In the genomic region with DNA sequence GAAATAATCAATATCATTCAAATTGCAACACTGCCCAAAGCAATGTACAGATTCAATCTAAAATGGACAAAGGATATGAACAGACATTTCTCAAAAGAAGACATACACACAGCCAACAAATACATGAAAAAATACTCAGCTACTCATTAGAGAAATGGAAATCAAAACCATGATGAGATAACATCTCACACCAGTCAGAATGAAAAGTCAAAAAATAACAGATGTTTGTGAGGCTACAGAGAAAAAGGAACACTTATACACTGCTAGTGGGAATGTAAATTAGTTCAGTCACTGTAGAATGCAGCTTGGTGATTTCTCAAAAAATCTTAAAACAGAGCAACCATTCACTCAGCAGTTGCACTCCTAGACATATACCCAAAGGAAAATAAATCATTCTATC, we compare ENCODE assay signal across 21 cellular contexts.
"Had no signal": no experiment of that assay in that cellular context is flagged by ENCODE, and none has a peak within 500 bp of the region (broad histone marks: within the 10 kb centered on the region; RNA-seq: fewer than 3 reads in every experiment).

No MANE protein-coding gene starts in this region.

- H3K4me3 ChIP-seq: gastroesophageal sphincter, hepatocyte, suprapubic skin, tibial artery had no signal

- H3K9me3 ChIP-seq: gastroesophageal sphincter, suprapubic skin, tibial artery had no signal

- H3K4me1 ChIP-seq: gastroesophageal sphincter, suprapubic skin, tibial artery had no signal

- ATAC-seq: activated CD4-positive, alpha-beta T cell treated with anti-CD3 and anti-CD28 coated beads for 36 hours; activated CD8-positive, alpha-beta memory T cell treated with anti-CD3 and anti-CD28 coated beads, Interleukin-2, amount 10 ng/mL, durations not matched to agents 7 days and 5 days; activated CD8-positive, alpha-beta T cell treated with anti-CD3 and anti-CD28 coated beads, Interleukin-2, amount 10 ng/mL, durations not matched to agents 7 days and 5 days; activated naive CD4-positive, alpha-beta T cell treated with anti-CD3 and anti-CD28 coated beads, Interleukin-2, amount 50 U/mL, for 72 hours; effector memory CD8-positive, alpha-beta T cell; gastroesophageal sphincter; left cardiac atrium; left ventricle myocardium superior; right cardiac atrium had no signal

- DNase-seq: activated B cell treated with CpG ODN at 0.5 μM for 24 hours; activated CD4-positive, alpha-beta T cell treated with anti-CD3 and anti-CD28 coated beads for 36 hours; activated CD8-positive, alpha-beta memory T cell treated with anti-CD3 and anti-CD28 coated beads, Interleukin-2, amount 10 ng/mL, durations not matched to agents 7 days and 5 days; activated CD8-positive, alpha-beta T cell treated with anti-CD3 and anti-CD28 coated beads, Interleukin-2, amount 10 ng/mL, durations not matched to agents 7 days and 5 days; activated naive CD4-positive, alpha-beta T cell; activated T-cell treated with anti-CD3 and anti-CD28 coated beads, Interleukin-2, amount 50 U/mL, for 48 hours; caudate nucleus; cortex of kidney; effector memory CD8-positive, alpha-beta T cell; left cardiac atrium; left ventricle myocardium superior; posterior cingulate gyrus; right cardiac atrium; stimulated activated CD4-positive, alpha-beta T cell treated with anti-CD3 and anti-CD28 coated beads, Interleukin-15, amount 100 ng/mL, for 24 hours; stimulated activated CD4-positive, alpha-beta T cell treated with anti-CD3 and anti-CD28 coated beads, Interleukin-2, amount 100 ng/mL, for 24 hours; stimulated activated naive CD4-positive, alpha-beta T cell; tibial artery had no signal

- H3K36me3 ChIP-seq: gastroesophageal sphincter, suprapubic skin, tibial artery had no signal

- H3K27ac ChIP-seq: gastroesophageal sphincter, hepatocyte, suprapubic skin, tibial artery had no signal

- H3K27me3 ChIP-seq: gastroesophageal sphincter, hepatocyte, suprapubic skin, tibial artery had no signal
